In genomic region chr2:1997409-1997808, GRCh38 we compare ENCODE assay signal across 34 cellular contexts.
A peak's percentile ranks its signal among the peaks of the same experiment; 100 is the strongest.
DNase-seq lines count a peak whose midpoint lies in the region; ATAC-seq and TF ChIP-seq lines count a peak whose summit lies in the region.
"Had no signal": no experiment of that assay in that cellular context is flagged by ENCODE, and none has a peak within 500 bp of the region (broad histone marks: within the 10 kb centered on the region; RNA-seq: fewer than 3 reads in every experiment).

No MANE protein-coding gene starts in this region.

- H3K9me3 ChIP-seq in BLaER1 = peaks cover 11% of the 10 kb centered on the region
- H3K9me3 ChIP-seq in gastrocnemius medialis = no peaks in the 10 kb centered on the region
- H3K9me3 ChIP-seq: A549, sigmoid colon, thoracic aorta had no signal

- H3K27ac ChIP-seq in BLaER1 (no peak overlapping the region), brain microvascular endothelial cell (no peak overlapping the region), layer of hippocampus (ENCODE audit: low read depth, low read length) (peak overlapping the region; percentile 40), gastrocnemius medialis (peak overlapping the region in 2 of 4 donors; percentile 57 to 64)
- H3K27ac ChIP-seq: A549, sigmoid colon, thoracic aorta, WERI-Rb-1 had no signal

- H4K20me1 ChIP-seq in BLaER1 = no peaks in the 10 kb centered on the region

- no peaks in the 10 kb centered on the region for H3K9me3 Mint-ChIP-seq in activated CD4-positive, alpha-beta T cell treated with anti-CD3 and anti-CD28 coated beads, Interleukin-2, amount 10 ng/mL, durations not matched to agents 7 days and 5 days
- H3K9me3 Mint-ChIP-seq: activated CD4-positive, alpha-beta T cell treated with anti-CD3 and anti-CD28 coated beads, Interleukin-2, amount 10 ng/mL, durations not matched to agents 24 days and 14 days; activated T-cell treated with anti-CD3 and anti-CD28 coated beads, Interleukin-2, amount 50 U/mL, for 24 hours; CD8-positive, alpha-beta T cell had no signal

- DNase-seq in brain microvascular endothelial cell (peak; percentile 42), gastrocnemius medialis (peak in 1 of 2 donors; percentile 24), middle frontal gyrus (ENCODE audit: extremely low spot score, low spot score) (no peak), hypothalamus (lab: John Stamatoyannopoulos, UW) (no peak)
- DNase-seq in activated CD4-positive, alpha-beta T cell treated with anti-CD3 and anti-CD28 coated beads for 4 hours = no peak
- DNase-seq in activated CD4-positive, alpha-beta T cell treated with anti-CD3 and anti-CD28 coated beads, Interleukin-2, amount 10 ng/mL, durations not matched to agents 7 days and 5 days = no peak
- DNase-seq: activated CD4-positive, alpha-beta T cell treated with anti-CD3 and anti-CD28 coated beads, Interleukin-2, amount 10 ng/mL, durations not matched to agents 24 days and 14 days; activated gamma-delta T cell; activated naive CD8-positive, alpha-beta T cell treated with anti-CD3 and anti-CD28 coated beads, Interleukin-2, amount 50 U/mL, for 24 hours; activated T-cell treated with anti-CD3 and anti-CD28 coated beads, Interleukin-2, amount 50 U/mL, for 24 hours; AML-193; CD8-positive, alpha-beta T cell; DMS 273 treated with DMSO at 0.1 percent for 48 hours; effector memory CD4-positive, alpha-beta T cell; erythroblast; HFFc6; NCI-H1694 treated with DMSO at 0.1 percent for 48 hours; NCI-H2171 treated with DMSO at 0.1 percent for 48 hours; NCI-H524; posterior cingulate gyrus; SIG-M5; sigmoid colon; stimulated activated CD4-positive, alpha-beta T cell treated with anti-CD3 and anti-CD28 coated beads, Interleukin-15, amount 100 ng/mL, for 24 hours; stimulated activated naive B cell treated with anti-CD40 and anti-IgM and Interleukin-4, amounts not matched to agents 10 μg/mL and 1 μg/mL and 100 μg/mL, for 72 hours; T1000; WERI-Rb-1 had no signal

- POLR2A ChIA-PET in activated CD4-positive, alpha-beta T cell treated with anti-CD3 and anti-CD28 coated beads, Interleukin-2, amount 10 ng/mL, durations not matched to agents 7 days and 5 days (lab: Charles Lee) = no interaction called here

- H3K4me1 ChIP-seq in BLaER1 = peaks cover 99% of the 10 kb centered on the region
- no peaks in the 10 kb centered on the region for H3K4me1 ChIP-seq in gastrocnemius medialis
- H3K4me1 ChIP-seq: A549, sigmoid colon had no signal

- no peak for TF ChIP-seq POLR2A in gastrocnemius medialis (IDR thresholded peaks at IDR 0.05)

- H3K27me3 Mint-ChIP-seq in activated CD4-positive, alpha-beta T cell treated with anti-CD3 and anti-CD28 coated beads, Interleukin-2, amount 10 ng/mL, durations not matched to agents 7 days and 5 days = peaks cover 32% of the 10 kb centered on the region

- intact Hi-C loops in gastrocnemius medialis (cut with DNase I; ENCODE audit: low total_unique reads) = no loop called here

- no peak overlapping the region for H3K4me3 Mint-ChIP-seq in activated CD4-positive, alpha-beta T cell treated with anti-CD3 and anti-CD28 coated beads, Interleukin-2, amount 10 ng/mL, durations not matched to agents 7 days and 5 days
- H3K4me3 Mint-ChIP-seq: activated CD4-positive, alpha-beta T cell treated with anti-CD3 and anti-CD28 coated beads, Interleukin-2, amount 10 ng/mL, durations not matched to agents 24 days and 14 days; activated naive CD8-positive, alpha-beta T cell treated with anti-CD3 and anti-CD28 coated beads, Interleukin-2, amount 50 U/mL, for 24 hours; activated T-cell treated with anti-CD3 and anti-CD28 coated beads, Interleukin-2, amount 50 U/mL, for 24 hours; CD8-positive, alpha-beta T cell; GM23338; HFFc6; mesothelial cell of epicardium; nephron; stimulated activated naive B cell treated with anti-CD40 and anti-IgM and Interleukin-4, amounts not matched to agents 10 μg/mL and 1 μg/mL and 100 μg/mL, for 72 hours had no signal

- TF ChIP-seq CTCF in brain microvascular endothelial cell (IDR thresholded peaks at IDR 0.05; ENCODE audit: low read depth, low read length, missing control alignments) (no peak), gastrocnemius medialis (IDR thresholded peaks at IDR 0.05 in 4 of 5, conservative IDR thresholded peaks at IDR 0.05 in 1 of 5) (no peak)

- H3K4me3 ChIP-seq in BLaER1 (no peak overlapping the region), brain microvascular endothelial cell (ENCODE audit: low read depth, low read length) (no peak overlapping the region), gastrocnemius medialis (no peak overlapping the region)
- H3K4me3 ChIP-seq: A549, GM23338, sigmoid colon, thoracic aorta had no signal

- H3K27me3 ChIP-seq in BLaER1 (no peaks in the 10 kb centered on the region), brain microvascular endothelial cell (replicated peaks) (no peaks in the 10 kb centered on the region), layer of hippocampus (ENCODE audit: control insufficient read depth, insufficient read depth, low read length) (no peaks in the 10 kb centered on the region), gastrocnemius medialis (no peaks in the 10 kb centered on the region)
- H3K27me3 ChIP-seq: sigmoid colon had no signal

- peaks cover 21% of the 10 kb centered on the region for H3K4me1 Mint-ChIP-seq in activated CD4-positive, alpha-beta T cell treated with anti-CD3 and anti-CD28 coated beads, Interleukin-2, amount 10 ng/mL, durations not matched to agents 7 days and 5 days
- H3K4me1 Mint-ChIP-seq: mesothelial cell of epicardium, nephron had no signal

- H3K9ac ChIP-seq in BLaER1 = no peak overlapping the region

- peak overlapping the region; percentile 89 for H3K4me2 ChIP-seq in BLaER1
- H3K4me2 ChIP-seq: A549, GM23338 had no signal

- no peak overlapping the region for H3K27ac Mint-ChIP-seq in activated CD4-positive, alpha-beta T cell treated with anti-CD3 and anti-CD28 coated beads, Interleukin-2, amount 10 ng/mL, durations not matched to agents 7 days and 5 days
- H3K27ac Mint-ChIP-seq: activated CD4-positive, alpha-beta T cell treated with anti-CD3 and anti-CD28 coated beads, Interleukin-2, amount 10 ng/mL, durations not matched to agents 24 days and 14 days; activated naive CD8-positive, alpha-beta T cell treated with anti-CD3 and anti-CD28 coated beads, Interleukin-2, amount 50 U/mL, for 24 hours; activated T-cell treated with anti-CD3 and anti-CD28 coated beads, Interleukin-2, amount 50 U/mL, for 24 hours; CD8-positive, alpha-beta T cell; GM23338; HFFc6; mesothelial cell of epicardium; nephron; stimulated activated naive B cell treated with anti-CD40 and anti-IgM and Interleukin-4, amounts not matched to agents 10 μg/mL and 1 μg/mL and 100 μg/mL, for 72 hours had no signal

- no peaks in the 10 kb centered on the region for H3K36me3 Mint-ChIP-seq in activated CD4-positive, alpha-beta T cell treated with anti-CD3 and anti-CD28 coated beads, Interleukin-2, amount 10 ng/mL, durations not matched to agents 7 days and 5 days (ENCODE audit: low read depth)
- H3K36me3 Mint-ChIP-seq: CD8-positive, alpha-beta T cell; mesothelial cell of epicardium; stimulated activated naive B cell treated with anti-CD40 and anti-IgM and Interleukin-4, amounts not matched to agents 10 μg/mL and 1 μg/mL and 100 μg/mL, for 72 hours had no signal

- peak; percentile 60 to 68 for ATAC-seq in gastrocnemius medialis
- ATAC-seq: A549; activated naive CD8-positive, alpha-beta T cell treated with anti-CD3 and anti-CD28 coated beads, Interleukin-2, amount 50 U/mL, for 24 hours; CD8-positive, alpha-beta T cell; GM23338; left colon; stimulated activated naive B cell treated with anti-CD40 and anti-IgM and Interleukin-4, amounts not matched to agents 10 μg/mL and 1 μg/mL and 100 μg/mL, for 72 hours had no signal

- H3K36me3 ChIP-seq in BLaER1 = no peaks in the 10 kb centered on the region
- no peaks in the 10 kb centered on the region for H3K36me3 ChIP-seq in brain microvascular endothelial cell (replicated peaks)
- no peaks in the 10 kb centered on the region for H3K36me3 ChIP-seq in gastrocnemius medialis
- H3K36me3 ChIP-seq: sigmoid colon, thoracic aorta, WERI-Rb-1 had no signal

- CTCF ChIA-PET in activated CD4-positive, alpha-beta T cell treated with anti-CD3 and anti-CD28 coated beads, Interleukin-2, amount 10 ng/mL, durations not matched to agents 7 days and 5 days (lab: Charles Lee) = no interaction called here

- in situ Hi-C loops in brain microvascular endothelial cell (cut with HindIII; ENCODE audit: low pct_ligation_motif_present, low sequenced_read_pairs) = no loop called here
- in situ Hi-C loops in gastrocnemius medialis (cut with MboI; ENCODE audit: low sequenced_read_pairs in 4 of 4) = no loop called here
